9 cellular contexts compared by ENCODE assay signal in the genomic region with DNA sequence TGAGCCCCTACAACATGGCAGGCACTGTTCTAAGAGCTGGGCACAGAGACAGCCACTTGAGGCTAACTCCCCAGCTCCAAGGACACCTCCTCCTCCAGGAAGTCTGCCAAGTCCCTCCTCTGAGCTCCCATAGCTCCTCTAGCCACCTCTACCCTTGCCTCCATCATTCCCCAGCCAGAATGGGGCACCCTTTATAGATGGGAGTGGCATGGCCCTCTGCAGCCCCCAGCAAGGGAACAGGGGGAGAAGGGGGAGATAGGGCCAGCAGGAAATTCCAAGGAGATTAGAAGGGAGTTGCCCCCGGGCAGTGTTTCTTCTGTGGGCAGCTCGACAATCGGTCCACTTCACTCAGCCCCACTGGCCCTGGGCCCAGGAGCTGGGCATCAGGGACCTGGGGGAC. TPM values are rescaled to one million over a fixed set of nuclear protein-coding genes. Genes with fewer than 3 reads are reported as not detected.
A peak's percentile ranks its signal among the peaks of the same experiment; 100 is the strongest.
DNase-seq lines count a peak whose midpoint lies in the region; ATAC-seq and TF ChIP-seq lines count a peak whose summit lies in the region.
"Had no signal": no experiment of that assay in that cellular context is flagged by ENCODE, and none has a peak within 500 bp of the region (broad histone marks: within the 10 kb centered on the region; RNA-seq: fewer than 3 reads in every experiment).

No MANE protein-coding gene starts in this region.

- peaks cover 18% of the 10 kb centered on the region for H3K4me1 Mint-ChIP-seq in T-helper 1 cell treated with Interleukin-12 subunit alpha and Interleukin-12 subunit beta and Interleukin-4 antibody, amounts not matched to agents 30 μg/mL and 1 μg/mL, for 36 hours (ENCODE audit: low read depth)

- no peaks in the 10 kb centered on the region for H3K27me3 ChIP-seq in lung (ENCODE audit: control insufficient read depth, insufficient read depth)
- H3K27me3 ChIP-seq in transverse colon = no peaks in the 10 kb centered on the region

- H3K4me3 Mint-ChIP-seq in T-helper 1 cell treated with Interleukin-12 subunit alpha and Interleukin-12 subunit beta and Interleukin-4 antibody, amounts not matched to agents 30 μg/mL and 1 μg/mL, for 36 hours = no peak overlapping the region

- in situ Hi-C loops in transverse colon (cut with MboI; ENCODE audit: low pct_ligation_motif_present in 1 of 4, low pct_unique_long_range_greater_than_20kb in 1 of 4, low sequenced_read_pairs in 3 of 4) = no loop called here

- no peak for DNase-seq in T-helper 1 cell
- DNase-seq in caudate nucleus (lab: John Stamatoyannopoulos, UW) = peak in 6 of 61 donors; percentile 7 to 48 (median 31)
- DNase-seq in lung (ENCODE audit: low spot score) = no peak
- DNase-seq in transverse colon = no peak
- no peak for DNase-seq in GM10266 (ENCODE audit: extremely low spot score)
- DNase-seq: NCI-H1092 treated with DMSO at 0.1 percent for 48 hours had no signal

- no peaks in the 10 kb centered on the region for H3K36me3 ChIP-seq in lung (ENCODE audit: control insufficient read depth in 2 of 2, insufficient read depth in 2 of 2, low read length in 2 of 2)
- H3K36me3 ChIP-seq in transverse colon = no peaks in the 10 kb centered on the region

- intact Hi-C loops in transverse colon (cut with DNase I; ENCODE audit: low total_unique reads) = no loop called here

- no peaks in the 10 kb centered on the region for H3K9me3 Mint-ChIP-seq in T-helper 1 cell treated with Interleukin-12 subunit alpha and Interleukin-12 subunit beta and Interleukin-4 antibody, amounts not matched to agents 30 μg/mL and 1 μg/mL, for 36 hours

- WGBS in lung, 2 donors = 23 to 62% methylated on average over 3 of the region's 3 CpGs
- 69% methylated on average over 3 of the region's 3 CpGs; no CpG with 5 or more reads in 1 of the 2 donors for WGBS in transverse colon (ENCODE audit: low coverage in 1 of 2), 2 donors

- no peak overlapping the region for H3K4me3 ChIP-seq in lung
- no peak overlapping the region for H3K4me3 ChIP-seq in transverse colon

- TF ChIP-seq POLR2A in transverse colon (IDR thresholded peaks at IDR 0.05) = no peak

- TF ChIP-seq CTCF in lung (IDR thresholded peaks at IDR 0.05; ENCODE audit: control extremely low read depth, extremely low read depth) (no peak), transverse colon (IDR thresholded peaks at IDR 0.05) (no peak), GM10266 (IDR thresholded peaks at IDR 0.05; ENCODE audit: control insufficient read depth, insufficient read depth, low read depth, missing control alignments) (no peak)

- H3K4me1 ChIP-seq in lung (ENCODE audit: control insufficient read depth in 2 of 2, insufficient read depth in 2 of 2, low read length in 2 of 2) = peaks cover 11 to 46% of the 10 kb centered on the region in 2 donors
- H3K4me1 ChIP-seq in transverse colon = peaks cover 45 to 78% (median 59%) of the 10 kb centered on the region in 4 donors

- peak overlapping the region; percentile 5 for H3K27ac Mint-ChIP-seq in T-helper 1 cell treated with Interleukin-12 subunit alpha and Interleukin-12 subunit beta and Interleukin-4 antibody, amounts not matched to agents 30 μg/mL and 1 μg/mL, for 36 hours

- no peak for ATAC-seq in lung (ENCODE audit: insufficient read depth, low FRiP score)
- no peak for ATAC-seq in HG03342 (IDR thresholded peaks at IDR 0.05; ENCODE audit: unreplicated experiment)
- ATAC-seq in GM18873 (IDR thresholded peaks at IDR 0.05; ENCODE audit: low FRiP score, unreplicated experiment) = no peak

- no peaks in the 10 kb centered on the region for H3K9me3 ChIP-seq in lung (ENCODE audit: control insufficient read depth in 2 of 2, insufficient read depth in 1 of 2, low read length in 1 of 2)
- no peaks in the 10 kb centered on the region for H3K9me3 ChIP-seq in transverse colon

- peaks cover 16% of the 10 kb centered on the region for H3K27me3 Mint-ChIP-seq in T-helper 1 cell treated with Interleukin-12 subunit alpha and Interleukin-12 subunit beta and Interleukin-4 antibody, amounts not matched to agents 30 μg/mL and 1 μg/mL, for 36 hours (ENCODE audit: low read depth)

- peaks cover 3% of the 10 kb centered on the region for H3K36me3 Mint-ChIP-seq in T-helper 1 cell treated with Interleukin-12 subunit alpha and Interleukin-12 subunit beta and Interleukin-4 antibody, amounts not matched to agents 30 μg/mL and 1 μg/mL, for 36 hours (ENCODE audit: low read depth)

- TF ChIP-seq EP300 in transverse colon (IDR thresholded peaks at IDR 0.05; ENCODE audit: low read depth) = no peak

- H3K27ac ChIP-seq in caudate nucleus (ENCODE audit: low read depth, low read length) = peak overlapping the region; percentile 71
- peak overlapping the region; percentile 1 to 61 for H3K27ac ChIP-seq in lung (ENCODE audit: low read depth in 1 of 2, low read length in 1 of 2)
- peak overlapping the region; percentile 42 to 89 (median 68) for H3K27ac ChIP-seq in transverse colon

RNA-seq across cellular contexts. Expression of a gene that starts 19.7 kb away (rescaled TPM):
- total RNA-seq in lung (under 1 TPM; 0.23 to 0.67 TPM), transverse colon (10 to 100 TPM; 22.9 to 26.1 (median 23.2) TPM)
- under 1 TPM; 0.07 to 0.12 TPM for polyA plus RNA-seq in lung

Comparison
In these comparisons a context has a peak if more than half of its experiments do, and no peak if none do; other contexts are left out.
1. RNA of a gene that starts 19.7 kb away (total RNA-seq): 22.9 to 26.1 TPM in transverse colon; 0.23 to 0.67 TPM in lung; every median in the first group is over 10 times any median in the second.
2. Peak in every context shown above with its lines, with median percentiles within 50 percentile points of each other: H3K27ac ChIP-seq.